Comparison of ENCODE assay signal across 29 cellular contexts in the genomic region with DNA sequence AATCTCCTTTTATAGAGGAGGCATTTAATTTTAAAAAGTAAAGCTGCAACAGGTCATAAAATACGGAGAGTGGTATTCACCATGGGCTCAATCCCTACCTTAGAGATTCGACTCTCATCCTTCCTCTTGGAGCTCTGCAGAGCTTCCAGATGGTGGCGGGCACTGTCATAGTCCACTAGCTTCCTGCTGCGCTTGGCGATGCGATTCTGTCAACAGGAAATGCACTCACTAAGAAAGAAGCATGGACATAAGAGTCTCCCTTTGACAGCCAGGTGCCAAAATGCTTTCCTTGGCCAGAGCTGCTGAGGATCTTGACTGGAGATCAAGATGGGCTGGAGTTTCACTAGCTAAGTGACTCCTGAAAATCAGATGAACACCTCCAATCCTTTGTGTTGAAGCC.
"Had no signal": no experiment of that assay in that cellular context is flagged by ENCODE, and none has a peak within 500 bp of the region (broad histone marks: within the 10 kb centered on the region; RNA-seq: fewer than 3 reads in every experiment).

No MANE protein-coding gene starts in this region.

- H3K4me1 Mint-ChIP-seq: immature natural killer cell; memory B cell; mesothelial cell of epicardium; naive B cell; neural crest cell; stimulated activated naive B cell treated with anti-CD40 and anti-IgM and Interleukin-4, amounts not matched to agents 10 μg/mL and 1 μg/mL and 100 μg/mL, for 72 hours had no signal

- H3K27ac Mint-ChIP-seq: immature natural killer cell; memory B cell; mesothelial cell of epicardium; naive B cell; natural killer cell treated with Interleukin-12 subunit alpha and Interleukin-12 subunit beta and Interleukin-15 and Interleukin-18, amount 100 ng/mL, for 72 hours; stimulated activated naive B cell treated with anti-CD40 and anti-IgM and Interleukin-4, amounts not matched to agents 10 μg/mL and 1 μg/mL and 100 μg/mL, for 72 hours; stimulated activated naive CD8-positive, alpha-beta T cell treated with anti-CD3 and anti-CD28 coated beads, Interleukin-15, Interleukin-2, amounts not matched to agents 100 ng/mL and 50 ng/mL, for 24 hours had no signal

- DNase-seq: dermis blood vessel endothelial cell; effector memory CD4-positive, alpha-beta T cell; foreskin keratinocyte; glutamatergic neuron; heart right ventricle; hippocampal formation; immature natural killer cell; islet precursor cell; kidney glomerular epithelial cell; mucosa of descending colon; naive B cell; pancreas; right lobe of liver; small intestine; stimulated activated CD4-positive, alpha-beta T cell treated with anti-CD3 and anti-CD28 coated beads, Interleukin-15, amount 100 ng/mL, for 24 hours; stimulated activated CD4-positive, alpha-beta T cell treated with anti-CD3 and anti-CD28 coated beads, Interleukin-2, amount 100 ng/mL, for 48 hours; stimulated activated naive B cell treated with anti-CD40 and anti-IgM and Interleukin-4, amounts not matched to agents 10 μg/mL and 1 μg/mL and 100 μg/mL, for 72 hours; upper lobe of left lung had no signal

- ATAC-seq: foreskin keratinocyte; heart right ventricle; mucosa of descending colon; natural killer cell treated with Interleukin-12 subunit alpha and Interleukin-12 subunit beta and Interleukin-15 and Interleukin-18, amount 100 ng/mL, for 72 hours; pancreas; right lobe of liver; stimulated activated naive B cell treated with anti-CD40 and anti-IgM and Interleukin-4, amounts not matched to agents 10 μg/mL and 1 μg/mL and 100 μg/mL, for 72 hours had no signal

- H3K36me3 ChIP-seq: neutrophil, pancreas, right lobe of liver, thoracic aorta, tibial nerve, upper lobe of left lung had no signal

- H3K4me3 Mint-ChIP-seq: immature natural killer cell; memory B cell; mesothelial cell of epicardium; natural killer cell treated with Interleukin-12 subunit alpha and Interleukin-12 subunit beta and Interleukin-15 and Interleukin-18, amount 100 ng/mL, for 72 hours; neural crest cell; stimulated activated naive B cell treated with anti-CD40 and anti-IgM and Interleukin-4, amounts not matched to agents 10 μg/mL and 1 μg/mL and 100 μg/mL, for 72 hours; stimulated activated naive CD8-positive, alpha-beta T cell treated with anti-CD3 and anti-CD28 coated beads, Interleukin-15, Interleukin-2, amounts not matched to agents 100 ng/mL and 50 ng/mL, for 24 hours had no signal

- H3K9me3 Mint-ChIP-seq: natural killer cell treated with Interleukin-12 subunit alpha and Interleukin-12 subunit beta and Interleukin-15 and Interleukin-18, amount 100 ng/mL, for 72 hours had no signal

- H3K9me3 ChIP-seq: esophagus muscularis mucosa, mucosa of descending colon, neutrophil, pancreas, right lobe of liver, thoracic aorta, upper lobe of left lung had no signal

- H3K4me1 ChIP-seq: esophagus muscularis mucosa, foreskin keratinocyte, heart right ventricle, pancreas, right lobe of liver, tibial nerve, upper lobe of left lung had no signal

- H3K36me3 Mint-ChIP-seq: mesothelial cell of epicardium had no signal

- H3K27ac ChIP-seq: coronary artery, esophagus muscularis mucosa, foreskin keratinocyte, heart right ventricle, neutrophil, pancreas, right lobe of liver, thoracic aorta, tibial nerve, upper lobe of left lung had no signal

- H3K4me3 ChIP-seq: coronary artery, esophagus muscularis mucosa, heart right ventricle, lung, mucosa of descending colon, pancreas, right lobe of liver, thoracic aorta, tibial nerve, upper lobe of left lung had no signal

- H3K27me3 ChIP-seq: esophagus muscularis mucosa, foreskin keratinocyte, heart right ventricle, neutrophil, pancreas, right lobe of liver, tibial nerve, upper lobe of left lung had no signal
